24 cellular contexts compared by ENCODE assay signal in the genomic region with DNA sequence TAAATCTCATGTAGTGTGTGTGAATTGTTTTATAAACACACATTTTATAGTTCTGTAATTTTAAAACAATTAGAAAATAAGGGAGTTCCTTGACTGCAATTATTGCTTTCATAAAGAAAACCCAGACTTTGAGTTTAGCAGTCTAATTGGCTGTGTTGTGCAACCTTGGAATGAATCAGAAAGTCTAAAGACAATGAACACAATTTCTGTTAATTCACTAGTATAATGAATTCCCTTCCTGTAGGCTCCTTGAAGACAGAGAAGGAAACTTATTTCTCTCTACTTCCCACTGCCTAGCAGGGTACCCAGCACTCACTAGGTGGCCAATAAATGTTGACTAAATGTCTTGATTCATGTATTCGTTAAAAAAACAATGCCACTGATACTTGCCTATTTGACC.
"Had no signal": no experiment of that assay in that cellular context is flagged by ENCODE, and none has a peak within 500 bp of the region (broad histone marks: within the 10 kb centered on the region; RNA-seq: fewer than 3 reads in every experiment).

No MANE protein-coding gene starts in this region.

- H2AFZ ChIP-seq: neural progenitor cell had no signal

- H3K4me1 ChIP-seq: neural progenitor cell had no signal

- H3K4me3 ChIP-seq: heart right ventricle, left ventricle myocardium inferior, neural progenitor cell, right atrium auricular region, skin epidermis, thoracic aorta, upper lobe of right lung had no signal

- DNase-seq: activated CD4-positive, alpha-beta T cell treated with anti-CD3 and anti-CD28 coated beads, Interleukin-2, amount 50 U/mL, for 4 hours; activated effector memory CD4-positive, alpha-beta T cell treated with anti-CD3 and anti-CD28 coated beads, Interleukin-2, amount 50 U/mL, for 16 hours; activated T-cell treated with anti-CD3 and anti-CD28 coated beads, Interleukin-2, amount 50 U/mL, for 72 hours; amniotic stem cell; caudate nucleus; effector memory CD8-positive, alpha-beta T cell; heart right ventricle; kidney glomerular epithelial cell; left ventricle myocardium inferior; naive thymus-derived CD4-positive, alpha-beta T cell; stimulated activated CD4-positive, alpha-beta T cell treated with anti-CD3 and anti-CD28 coated beads, Interleukin-15, amount 100 ng/mL, for 24 hours; stimulated activated CD4-positive, alpha-beta T cell treated with anti-CD3 and anti-CD28 coated beads, Interleukin-4, amount 100 ng/mL, for 24 hours; upper lobe of right lung had no signal

- H3K27ac Mint-ChIP-seq: activated naive CD4-positive, alpha-beta T cell treated with anti-CD3 and anti-CD28 coated beads, Interleukin-2, amount 50 U/mL, for 24 hours; activated T-cell treated with anti-CD3 and anti-CD28 coated beads, Interleukin-2, amount 50 U/mL, for 72 hours; effector memory CD8-positive, alpha-beta T cell; memory B cell; naive thymus-derived CD4-positive, alpha-beta T cell; neural progenitor cell; progenitor cell of endocrine pancreas; stimulated activated memory B cell treated with anti-CD40 and anti-IgM and Interleukin-4, amounts not matched to agents 10 μg/mL and 1 μg/mL and 100 μg/mL, for 72 hours; T-helper 1 cell treated with Interleukin-12 subunit alpha and Interleukin-12 subunit beta and Interleukin-4 antibody, amounts not matched to agents 30 μg/mL and 1 μg/mL, for 36 hours had no signal

- H3K4me2 ChIP-seq: neural progenitor cell had no signal

- H3K36me3 Mint-ChIP-seq: activated naive CD4-positive, alpha-beta T cell treated with anti-CD3 and anti-CD28 coated beads, Interleukin-2, amount 50 U/mL, for 24 hours; memory B cell; naive thymus-derived CD4-positive, alpha-beta T cell; stimulated activated memory B cell treated with anti-CD40 and anti-IgM and Interleukin-4, amounts not matched to agents 10 μg/mL and 1 μg/mL and 100 μg/mL, for 72 hours had no signal

- H3K9ac ChIP-seq: neural progenitor cell had no signal

- H3K27me3 Mint-ChIP-seq: progenitor cell of endocrine pancreas had no signal

- H3K9me3 Mint-ChIP-seq: activated naive CD4-positive, alpha-beta T cell treated with anti-CD3 and anti-CD28 coated beads, Interleukin-2, amount 50 U/mL, for 24 hours; activated T-cell treated with anti-CD3 and anti-CD28 coated beads, Interleukin-2, amount 50 U/mL, for 72 hours; effector memory CD8-positive, alpha-beta T cell; memory B cell; neural progenitor cell; T-helper 1 cell treated with Interleukin-12 subunit alpha and Interleukin-12 subunit beta and Interleukin-4 antibody, amounts not matched to agents 30 μg/mL and 1 μg/mL, for 36 hours had no signal

- H3K4me3 Mint-ChIP-seq: activated naive CD4-positive, alpha-beta T cell treated with anti-CD3 and anti-CD28 coated beads, Interleukin-2, amount 50 U/mL, for 24 hours; activated T-cell treated with anti-CD3 and anti-CD28 coated beads, Interleukin-2, amount 50 U/mL, for 72 hours; effector memory CD8-positive, alpha-beta T cell; memory B cell; naive thymus-derived CD4-positive, alpha-beta T cell; neural progenitor cell; stimulated activated memory B cell treated with anti-CD40 and anti-IgM and Interleukin-4, amounts not matched to agents 10 μg/mL and 1 μg/mL and 100 μg/mL, for 72 hours; T-helper 1 cell treated with Interleukin-12 subunit alpha and Interleukin-12 subunit beta and Interleukin-4 antibody, amounts not matched to agents 30 μg/mL and 1 μg/mL, for 36 hours had no signal

- H3K9me3 ChIP-seq: heart right ventricle, left ventricle myocardium inferior, right atrium auricular region, thoracic aorta, upper lobe of right lung had no signal

- H3K27me3 ChIP-seq: heart right ventricle, neural progenitor cell, right atrium auricular region, upper lobe of right lung had no signal

- H3K4me1 Mint-ChIP-seq: activated naive CD4-positive, alpha-beta T cell treated with anti-CD3 and anti-CD28 coated beads, Interleukin-2, amount 50 U/mL, for 24 hours; memory B cell; stimulated activated memory B cell treated with anti-CD40 and anti-IgM and Interleukin-4, amounts not matched to agents 10 μg/mL and 1 μg/mL and 100 μg/mL, for 72 hours had no signal

- H3K27ac ChIP-seq: epithelial cell of prostate, heart right ventricle, left ventricle myocardium inferior, neural progenitor cell, right atrium auricular region, skin epidermis, thoracic aorta, upper lobe of right lung, VCaP had no signal

- H3K36me3 ChIP-seq: neural progenitor cell, right atrium auricular region, upper lobe of right lung had no signal
